8 cellular contexts compared by ENCODE assay signal in genomic region chr14:99575043-99576023, GRCh38. TPM values are rescaled to one million over a fixed set of nuclear protein-coding genes. Genes with fewer than 3 reads are reported as not detected.
DNase-seq lines count a peak whose midpoint lies in the region; ATAC-seq and TF ChIP-seq lines count a peak whose summit lies in the region.

No MANE protein-coding gene starts in this region.

- no peaks in the 10 kb centered on the region for H3K9me3 ChIP-seq in upper lobe of right lung

- TF ChIP-seq CTCF in upper lobe of right lung (IDR thresholded peaks at IDR 0.05), result no peak

- DNase-seq in NCI-H82 (lab: John Stamatoyannopoulos, UW), result peak; percentile 72
- no peak for DNase-seq in NCI-H82 treated with DMSO at 0.1 percent for 48 hours (lab: John Stamatoyannopoulos, UW; ENCODE audit: unreplicated experiment)
- DNase-seq in SW480 (ENCODE audit: low spot score), result peak; percentile 90
- peak; percentile 83 for DNase-seq in kidney glomerular epithelial cell (lab: John Stamatoyannopoulos, UW)
- peak; percentile 91 for DNase-seq in upper lobe of right lung
- DNase-seq in UCSD-AML1 (lab: John Stamatoyannopoulos, UW; ENCODE audit: unreplicated experiment), result no peak
- no peak for DNase-seq in activated CD4-positive, alpha-beta T cell treated with anti-CD3 and anti-CD28 coated beads, Interleukin-2, amount 50 U/mL, for 48 hours

- H3K4me3 ChIP-seq in upper lobe of right lung, result no peak overlapping the region

- peak; percentile 59 for ATAC-seq in upper lobe of right lung
- no peak for ATAC-seq in HG03342 (IDR thresholded peaks at IDR 0.05; ENCODE audit: unreplicated experiment)

- peak overlapping the region; percentile 69 for H3K27ac ChIP-seq in upper lobe of right lung

- peaks cover 63% of the 10 kb centered on the region for H3K4me1 ChIP-seq in upper lobe of right lung

- intact Hi-C loops in upper lobe of right lung (cut with DNase I), result no loop called here

- H3K36me3 ChIP-seq in upper lobe of right lung, result no peaks in the 10 kb centered on the region

- no peaks in the 10 kb centered on the region for H3K27me3 ChIP-seq in upper lobe of right lung

RNA-seq across cellular contexts. Expression of gene CCDC85C, which starts 28.7 kb away (rescaled TPM):
- 22.6 TPM for total RNA-seq in upper lobe of right lung

Comparison
In these comparisons a context has a peak if more than half of its experiments do, and no peak if none do; other contexts are left out.
1. DNase-seq: peak in NCI-H82 (single experiment), SW480 (single experiment), kidney glomerular epithelial cell (single experiment) and upper lobe of right lung (single experiment); none in NCI-H82 treated with DMSO at 0.1 percent for 48 hours (single experiment), UCSD-AML1 (single experiment) and activated CD4-positive, alpha-beta T cell treated with anti-CD3 and anti-CD28 coated beads, Interleukin-2, amount 50 U/mL, for 48 hours (0 of 2).